ENCODE assay signal across 8 cellular contexts in genomic region chr9:112379177-112380101, GRCh38. TPM values are rescaled to one million over a fixed set of nuclear protein-coding genes. Genes with fewer than 3 reads are reported as not detected.
DNase-seq lines count a peak whose midpoint lies in the region; ATAC-seq and TF ChIP-seq lines count a peak whose summit lies in the region.

No MANE protein-coding gene starts in this region.

- H3T11ph ChIP-seq in H9 (ENCODE audit: low read length): no peak overlapping the region

- H3K79me2 ChIP-seq in H9 (ENCODE audit: insufficient read depth, low read length) (0 out of 2 replicates have a peak, but pooled peaks cover 1% of the 10 kb centered on the region), neural cell (replicated peaks; ENCODE audit: insufficient read depth, low read length) (peaks cover 9% of the 10 kb centered on the region)

- peak; percentile 90 for TF ChIP-seq POLR2A in Raji (IDR thresholded peaks at IDR 0.05; ENCODE audit: insufficient read depth, low read depth, low read length)

- H2BK12ac ChIP-seq in H9 (ENCODE audit: insufficient read length, low read depth, low read length): no peak overlapping the region

- H2BK120ac ChIP-seq in H9 (ENCODE audit: low read depth, low read length, poor library complexity, severe bottlenecking): peak overlapping the region; percentile 24

- H3K27me3 Mint-ChIP-seq in H9 (ENCODE audit: low read depth): no peaks in the 10 kb centered on the region
- H3K27me3 Mint-ChIP-seq in stimulated activated naive CD8-positive, alpha-beta T cell treated with anti-CD3 and anti-CD28 coated beads, Interleukin-15, amount 100 ng/mL, for 72 hours: no peaks in the 10 kb centered on the region

- no peaks in the 10 kb centered on the region for H3K9me2 ChIP-seq in neural cell (ENCODE audit: insufficient read depth, low read length)

- H3K4me3 Mint-ChIP-seq in H9: peak overlapping the region; percentile 92 to 93
- peak overlapping the region; percentile 97 to 100 for H3K4me3 Mint-ChIP-seq in stimulated activated naive CD8-positive, alpha-beta T cell treated with anti-CD3 and anti-CD28 coated beads, Interleukin-15, amount 100 ng/mL, for 72 hours

- H3K4ac ChIP-seq in H9 (ENCODE audit: low read depth, low read length): no peak overlapping the region; the same call in 1 of the 2 replicates

- peak; percentile 62 for TF ChIP-seq EP300 in neural cell (conservative IDR thresholded peaks at IDR 0.05; ENCODE audit: poor library complexity, severe bottlenecking)

- peak overlapping the region; percentile 87 for H3K4me2 ChIP-seq in H9 (ENCODE audit: insufficient read depth, insufficient read length, low read length)
- H3K4me2 ChIP-seq in neural cell (ENCODE audit: low read length): peak overlapping the region; percentile 61

- H2AFZ ChIP-seq in H9 (ENCODE audit: low read length) (no peak overlapping the region), neural cell (ENCODE audit: low read depth, low read length) (peak overlapping the region; percentile 93)

- H3K79me1 ChIP-seq in H9 (ENCODE audit: insufficient read depth, low read depth, low read length, poor library complexity, severe bottlenecking): no peaks in the 10 kb centered on the region

- peak overlapping the region; percentile 69 for H3K4me3 ChIP-seq in fibroblast of villous mesenchyme (ENCODE audit: low read depth, low read length)
- H3K4me3 ChIP-seq in neural cell (ENCODE audit: low read length): peak overlapping the region; percentile 87

- no CpG with 5 or more reads among the region's 57 CpGs for WGBS in H9 (ENCODE audit: extremely low coverage, insufficient read length, low lambda C conversion rate)

- H2BK5ac ChIP-seq in H9 (ENCODE audit: insufficient read length, low read length): no peak overlapping the region

- no peak overlapping the region for H2BK20ac ChIP-seq in H9 (ENCODE audit: low read depth, low read length, poor library complexity, severe bottlenecking)

- H3K14ac ChIP-seq in H9 (ENCODE audit: insufficient read depth, low read length): peak overlapping the region; percentile 97; the same call in 1 of the 2 replicates

- TF ChIP-seq CTCF in H9 (conservative IDR thresholded peaks at IDR 0.05) (no peak), fibroblast of villous mesenchyme (IDR thresholded peaks at IDR 0.05; ENCODE audit: insufficient read depth, low read depth, low read length) (no peak), neural cell (IDR thresholded peaks at IDR 0.05; ENCODE audit: poor library complexity, severe bottlenecking) (peak; percentile 43)

- DNase-seq in H9 (peak; percentile 99), M059J (ENCODE audit: low read depth) (peak; percentile 99), activated gamma-delta T cell (lab: John Stamatoyannopoulos, UW) (peak; percentile 95), fibroblast of villous mesenchyme (ENCODE audit: low read depth) (peak; percentile 99)
- DNase-seq in stimulated activated naive CD8-positive, alpha-beta T cell treated with anti-CD3 and anti-CD28 coated beads, Interleukin-15, amount 100 ng/mL, for 72 hours: peak; percentile 95 to 97

- H3K9ac ChIP-seq in ES-I3 (ENCODE audit: low read depth, low read length) (peak overlapping the region; percentile 96), H9 (ENCODE audit: extremely low read depth, insufficient read length, low read length) (peak overlapping the region; percentile 83), neural cell (ENCODE audit: low read length) (peak overlapping the region; percentile 83)

- peaks cover 0 to 6% (median 4%) of the 10 kb centered on the region in 3 experiments; a peak in 6 of 7 replicates for H3K36me3 Mint-ChIP-seq in H9 (ENCODE audit: insufficient read depth in 1 of 3, low read depth in 3 of 3)

- no peak overlapping the region for H4K8ac ChIP-seq in H9 (replicated peaks; ENCODE audit: insufficient read length, low read depth, low read length)

- no peaks in the 10 kb centered on the region for H4K20me1 ChIP-seq in H9 (ENCODE audit: control insufficient read depth, insufficient read depth, insufficient read length)
- no peaks in the 10 kb centered on the region for H4K20me1 ChIP-seq in neural cell (ENCODE audit: insufficient read depth)

- H4K5ac ChIP-seq in H9 (ENCODE audit: insufficient read length, low read depth, low read length): no peak overlapping the region

- H3K4me1 ChIP-seq in ES-I3 (ENCODE audit: insufficient read depth, low read length): no peaks in the 10 kb centered on the region
- H3K4me1 ChIP-seq in H9 (ENCODE audit: insufficient read depth, low read length): no peaks in the 10 kb centered on the region; the same call in 1 of the 2 replicates

- H3K27me3 ChIP-seq in H9 (ENCODE audit: insufficient read depth, low read length) (no peaks in the 10 kb centered on the region), neural cell (ENCODE audit: insufficient read depth, low read depth, low read length) (no peaks in the 10 kb centered on the region)

- H3K4me1 Mint-ChIP-seq in H9: peaks cover 25 to 29% of the 10 kb centered on the region in 2 experiments
- H3K4me1 Mint-ChIP-seq in stimulated activated naive CD8-positive, alpha-beta T cell treated with anti-CD3 and anti-CD28 coated beads, Interleukin-15, amount 100 ng/mL, for 72 hours: peaks cover 44% of the 10 kb centered on the region

- no peaks in the 10 kb centered on the region for H3F3A ChIP-seq in neural cell (ENCODE audit: insufficient read depth, low read length, poor library complexity, severe bottlenecking)

- H3K23me2 ChIP-seq in H9 (ENCODE audit: insufficient read length, low read depth, low read length, poor library complexity, severe bottlenecking): peaks cover 10% of the 10 kb centered on the region

- peak; percentile 45 for TF ChIP-seq RAD21 in neural cell (conservative IDR thresholded peaks at IDR 0.05)

- H3K36me3 ChIP-seq in ES-I3 (ENCODE audit: insufficient read depth, low read length) (0 out of 2 replicates have a peak, but pooled peaks cover 3% of the 10 kb centered on the region), neural cell (ENCODE audit: insufficient read depth, low read length) (no peaks in the 10 kb centered on the region)

- H3K27ac ChIP-seq in H9 (ENCODE audit: insufficient read length, low read depth, low read length) (peak overlapping the region; percentile 44), neural cell (ENCODE audit: low read length) (peak overlapping the region; percentile 81)

- no peaks in the 10 kb centered on the region for H3K9me3 ChIP-seq in ES-I3 (ENCODE audit: control insufficient read depth, insufficient read depth, low read length)
- H3K9me3 ChIP-seq in H9 (ENCODE audit: control insufficient read depth, low read depth, low read length): no peaks in the 10 kb centered on the region
- H3K9me3 ChIP-seq in neural cell (ENCODE audit: low read length): no peaks in the 10 kb centered on the region

- H2BK15ac ChIP-seq in H9 (ENCODE audit: low read depth, low read length): no peak overlapping the region

- H2AK5ac ChIP-seq in H9 (ENCODE audit: insufficient read length, low read length): no peak overlapping the region

- H4K91ac ChIP-seq in H9 (ENCODE audit: insufficient read length, low read depth, low read length): no peak overlapping the region

- H3K9me3 Mint-ChIP-seq in H9: no peaks in the 10 kb centered on the region; a peak in 1 of 5 replicates
- H3K9me3 Mint-ChIP-seq in stimulated activated naive CD8-positive, alpha-beta T cell treated with anti-CD3 and anti-CD28 coated beads, Interleukin-15, amount 100 ng/mL, for 72 hours: peaks cover 0 to 7% of the 10 kb centered on the region in 2 donors

- peak overlapping the region; percentile 99 for H3K18ac ChIP-seq in H9 (ENCODE audit: insufficient read length, low read depth, low read length)

- no peak overlapping the region for H3K56ac ChIP-seq in H9 (ENCODE audit: insufficient read length, low read depth, low read length)

- H3K23ac ChIP-seq in H9 (ENCODE audit: insufficient read length, low read depth, low read length): no peak overlapping the region

- peak overlapping the region; percentile 97 to 99 (median 99) for H3K27ac Mint-ChIP-seq in H9
- peak overlapping the region; percentile 98 to 99 for H3K27ac Mint-ChIP-seq in stimulated activated naive CD8-positive, alpha-beta T cell treated with anti-CD3 and anti-CD28 coated beads, Interleukin-15, amount 100 ng/mL, for 72 hours

- ATAC-seq in stimulated activated naive CD8-positive, alpha-beta T cell treated with anti-CD3 and anti-CD28 coated beads, Interleukin-15, amount 100 ng/mL, for 72 hours: peak; percentile 94

TF ChIP-seq in neural cell, 6 proteins besides CTCF, POLR2A, EP300 and RAD21 (continues in another document):
- TF ChIP-seq MXI1 (conservative IDR thresholded peaks at IDR 0.05; ENCODE audit: poor library complexity, severe bottlenecking) (peak; percentile 42), TAF1 (IDR thresholded peaks at IDR 0.05; ENCODE audit: low read depth) (peak; percentile 78), POLR2AphosphoS5 (IDR thresholded peaks at IDR 0.05) (peak; percentile 91)

RNA-seq across cellular contexts. Expression of gene HSDL2, which starts 0.5 kb away (rescaled TPM):
- 16.5 and 16.6 TPM in 2 replicates for total RNA-seq in H9 (2021)
- total RNA-seq in M059J (2014; rRNA removed; shearing (Covaris generic)): 32.1 and 48.1 TPM in 2 replicates
- total RNA-seq in fibroblast of villous mesenchyme: 29.3 and 55.3 TPM in 2 replicates
- 7.1 and 9.0 TPM in 2 replicates for polyA plus RNA-seq in neural cell
- polyA minus RNA-seq in neural cell: 15.8 and 16.6 TPM in 2 replicates

RNA-seq across cellular contexts. Expression of gene PTBP3, which starts 46.0 kb away (rescaled TPM):
- total RNA-seq in H9 (2021) (89.5 and 93.1 TPM in 2 replicates), fibroblast of villous mesenchyme (30.3 and 57.0 TPM in 2 replicates)
- 36.9 and 49.1 TPM in 2 replicates for total RNA-seq in M059J (2014; rRNA removed; shearing (Covaris generic))
- polyA plus RNA-seq in neural cell: 29.7 and 36.1 TPM in 2 replicates
- 87.9 and 102 TPM in 2 replicates for polyA minus RNA-seq in neural cell

Comparison
In these comparisons a context has a peak if more than half of its experiments do, and no peak if none do; other contexts are left out.
1. Peak in every context shown above with its lines: DNase-seq, ATAC-seq, H3K4me3 ChIP-seq and H3K27ac ChIP-seq.